Comparison of ENCODE assay signal across 15 cellular contexts in genomic region chr6:142810952-142811514, GRCh38.
DNase-seq lines count a peak whose midpoint lies in the region; ATAC-seq, FAIRE-seq and TF ChIP-seq lines count a peak whose summit lies in the region.
"Had no signal": no experiment of that assay in that cellular context is flagged by ENCODE, and none has a peak within 500 bp of the region (broad histone marks: within the 10 kb centered on the region; RNA-seq: fewer than 3 reads in every experiment).

No MANE protein-coding gene starts in this region.

- no peaks in the 10 kb centered on the region for H3K9me3 ChIP-seq in CD4-positive, alpha-beta T cell (ENCODE audit: control insufficient read depth, low read length)
- H3K9me3 ChIP-seq in small intestine (ENCODE audit: control insufficient read depth, low read depth): no peaks in the 10 kb centered on the region
- H3K9me3 ChIP-seq: esophagus squamous epithelium, thoracic aorta had no signal

- no peaks in the 10 kb centered on the region for H3K27me3 ChIP-seq in CD4-positive, alpha-beta T cell (ENCODE audit: control insufficient read depth, insufficient read depth, low read length)
- no peaks in the 10 kb centered on the region for H3K27me3 ChIP-seq in small intestine (ENCODE audit: control insufficient read depth in 2 of 2, insufficient read depth in 2 of 2, low read length in 2 of 2)
- H3K27me3 ChIP-seq: esophagus squamous epithelium had no signal

- no peak for TF ChIP-seq CTCF in CD4-positive, alpha-beta T cell (IDR thresholded peaks at IDR 0.05)

- H3K27me3 Mint-ChIP-seq in CD4-positive, alpha-beta T cell: no peaks in the 10 kb centered on the region
- no peaks in the 10 kb centered on the region for H3K27me3 Mint-ChIP-seq in T-helper 2 cell treated with Interferon-gamma antibody and Interleukin-4, amounts not matched to agents 5 μg/mL and 100 μg/mL, for 36 hours (ENCODE audit: low read depth)

- H3K27ac Mint-ChIP-seq in CD4-positive, alpha-beta T cell: peak overlapping the region; percentile 66
- no peak overlapping the region for H3K27ac Mint-ChIP-seq in T-helper 2 cell treated with Interferon-gamma antibody and Interleukin-4, amounts not matched to agents 5 μg/mL and 100 μg/mL, for 36 hours

- intact Hi-C loops in CD4-positive, alpha-beta T cell (cut with DNase I, micrococcal nuclease): no loop called here
- intact Hi-C loops in Right ventricle myocardium inferior (cut with DNase I): loop anchor here (5.0 kb wide), 1 partner anchor 49 kb away; no protein-coding TSS in a partner anchor

- peak; percentile 69 for ATAC-seq in CD4-positive, alpha-beta T cell (ENCODE audit: poor library complexity)
- peak; percentile 63 for ATAC-seq in GM19372 (IDR thresholded peaks at IDR 0.05; ENCODE audit: low read depth, unreplicated experiment)
- ATAC-seq in Right ventricle myocardium inferior: no peak
- ATAC-seq: left cardiac atrium had no signal

- no peak overlapping the region for H3K27ac ChIP-seq in CD4-positive, alpha-beta T cell (ENCODE audit: low read depth, low read length)
- H3K27ac ChIP-seq in small intestine (ENCODE audit: low read depth in 1 of 2, low read length in 1 of 2): no peak overlapping the region
- H3K27ac ChIP-seq: esophagus squamous epithelium, thoracic aorta had no signal

- CTCF ChIA-PET in CD4-positive, alpha-beta T cell (lab: Charles Lee): interaction anchor here (1.1 kb wide), 1 partner anchor 10 kb away, joined by 6 read pairs; no protein-coding TSS in a partner anchor

- peaks cover 90% of the 10 kb centered on the region for H3K4me1 Mint-ChIP-seq in CD4-positive, alpha-beta T cell (ENCODE audit: low read depth)
- peaks cover 28% of the 10 kb centered on the region for H3K4me1 Mint-ChIP-seq in T-helper 2 cell treated with Interferon-gamma antibody and Interleukin-4, amounts not matched to agents 5 μg/mL and 100 μg/mL, for 36 hours (ENCODE audit: low read depth)

- no peak overlapping the region for H3K4me3 ChIP-seq in small intestine (ENCODE audit: low read depth in 1 of 2, low read length in 2 of 2)
- H3K4me3 ChIP-seq: esophagus squamous epithelium, thoracic aorta had no signal

- no peak for FAIRE-seq in small intestine (lab: Jason Lieb, UNC)

- H3K4me3 Mint-ChIP-seq in CD4-positive, alpha-beta T cell: peak overlapping the region; percentile 59
- H3K4me3 Mint-ChIP-seq in T-helper 2 cell treated with Interferon-gamma antibody and Interleukin-4, amounts not matched to agents 5 μg/mL and 100 μg/mL, for 36 hours: peak overlapping the region; percentile 21

- no peaks in the 10 kb centered on the region for H3K4me1 ChIP-seq in small intestine (ENCODE audit: control insufficient read depth in 2 of 2, insufficient read depth in 1 of 2, low read depth in 1 of 2, low read length in 1 of 2)

- peaks cover 77% of the 10 kb centered on the region for H3K36me3 Mint-ChIP-seq in CD4-positive, alpha-beta T cell (ENCODE audit: low read depth)
- peaks cover 18% of the 10 kb centered on the region for H3K36me3 Mint-ChIP-seq in T-helper 2 cell treated with Interferon-gamma antibody and Interleukin-4, amounts not matched to agents 5 μg/mL and 100 μg/mL, for 36 hours (ENCODE audit: low read depth)

- WGBS in small intestine, 3 donors: 64 to 93% (median 77%) methylated on average over 6 of the region's 6 CpGs

- no peaks in the 10 kb centered on the region for H3K9me3 Mint-ChIP-seq in CD4-positive, alpha-beta T cell
- H3K9me3 Mint-ChIP-seq in T-helper 2 cell treated with Interferon-gamma antibody and Interleukin-4, amounts not matched to agents 5 μg/mL and 100 μg/mL, for 36 hours: no peaks in the 10 kb centered on the region

- peaks cover 0 to 3% of the 10 kb centered on the region in 2 donors for H3K36me3 ChIP-seq in small intestine (ENCODE audit: control insufficient read depth in 2 of 2, insufficient read depth in 2 of 2, low read length in 2 of 2)
- H3K36me3 ChIP-seq: esophagus squamous epithelium, thoracic aorta had no signal

- POLR2A ChIA-PET in CD4-positive, alpha-beta T cell (lab: Charles Lee): interaction anchor here (0.6 to 1.8 kb wide), 9 partner anchors 9 to 117 kb away, joined by 3 to 9 read pairs (median 4); no protein-coding TSS in a partner anchor

- DNase-seq in CD4-positive, alpha-beta T cell: no peak
- DNase-seq in T-helper 2 cell treated with Interferon-gamma antibody and Interleukin-4, amounts not matched to agents 5 μg/mL and 100 μg/mL, for 36 hours (ENCODE audit: low spot score): peak; percentile 21
- DNase-seq in globus pallidus (ENCODE audit: low spot score): peak; percentile 57
- no peak for DNase-seq in small intestine
- DNase-seq in GDM1 (lab: John Stamatoyannopoulos, UW): no peak
- no peak for DNase-seq in OCI-M1 (lab: John Stamatoyannopoulos, UW)
- no peak for DNase-seq in Right ventricle myocardium inferior (ENCODE audit: missing footprints)
- DNase-seq: activated CD4-positive, CD25-positive, alpha-beta regulatory T cell; esophagus squamous epithelium; left cardiac atrium; NCI-H2029; RPMI8226; stimulated activated CD4-positive, alpha-beta T cell treated with anti-CD3 and anti-CD28 coated beads, Interleukin-1b, Interleukin-23, amount 100 ng/mL, for 48 hours had no signal

Comparison
In these comparisons a context has a peak if more than half of its experiments do, and no peak if none do; other contexts are left out.
1. DNase-seq: peak in T-helper 2 cell treated with Interferon-gamma antibody and Interleukin-4, amounts not matched to agents 5 μg/mL and 100 μg/mL, for 36 hours (single experiment) and globus pallidus (single experiment); none in CD4-positive, alpha-beta T cell (0 of 10), small intestine (single experiment), GDM1 (single experiment), OCI-M1 (single experiment) and Right ventricle myocardium inferior (single experiment).